10 cellular contexts compared by ENCODE assay signal in the genomic region with DNA sequence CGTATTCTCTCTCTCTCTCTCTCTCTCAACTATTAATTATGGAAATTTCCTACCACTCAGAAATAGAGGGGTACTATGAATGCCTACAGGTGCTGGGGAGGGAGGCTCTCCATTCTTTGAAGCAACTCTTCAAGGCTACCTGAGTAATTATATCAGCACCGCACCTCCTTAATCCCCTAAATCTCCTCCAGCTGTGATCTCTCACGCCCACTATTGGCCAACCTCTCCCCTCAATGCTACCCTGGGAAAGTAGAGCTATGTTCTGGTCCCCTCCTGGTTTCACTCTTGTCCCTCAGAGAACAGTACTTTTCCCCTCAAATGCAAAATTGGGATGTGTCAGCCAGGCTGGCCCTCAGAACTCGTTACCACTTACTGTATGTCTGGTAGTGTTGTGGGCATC. TPM values are rescaled to one million over a fixed set of nuclear protein-coding genes. Genes with fewer than 3 reads are reported as not detected.
DNase-seq lines count a peak whose midpoint lies in the region; ATAC-seq lines count a peak whose summit lies in the region.
"Had no signal": no experiment of that assay in that cellular context is flagged by ENCODE, and none has a peak within 500 bp of the region (broad histone marks: within the 10 kb centered on the region; RNA-seq: fewer than 3 reads in every experiment).

No MANE protein-coding gene starts in this region.

- H3K36me3 ChIP-seq in HUES6 (ENCODE audit: control insufficient read depth, insufficient read depth, low read length) = no peaks in the 10 kb centered on the region; the same call in 1 of the 2 replicates
- H3K36me3 ChIP-seq: esophagus squamous epithelium had no signal

- H3K27ac ChIP-seq in HUES6 (ENCODE audit: low read depth, low read length) = no peak overlapping the region

- peak overlapping the region; percentile 90; the same call in 1 of the 2 replicates for H3K4me3 ChIP-seq in HUES6 (ENCODE audit: low read depth, low read length)

- H3K9me3 ChIP-seq in HUES6 (ENCODE audit: control insufficient read depth, insufficient read depth, low read depth, low read length) = no peaks in the 10 kb centered on the region
- H3K9me3 ChIP-seq: esophagus squamous epithelium had no signal

- H3K9me3 Mint-ChIP-seq in T-helper 1 cell treated with Interleukin-12 subunit alpha and Interleukin-12 subunit beta and Interleukin-4 antibody, amounts not matched to agents 30 μg/mL and 1 μg/mL, for 36 hours = no peaks in the 10 kb centered on the region
- H3K9me3 Mint-ChIP-seq in central memory CD8-positive, alpha-beta T cell = no peaks in the 10 kb centered on the region
- no peaks in the 10 kb centered on the region for H3K9me3 Mint-ChIP-seq in naive thymus-derived CD8-positive, alpha-beta T cell

- H3K4me3 Mint-ChIP-seq in T-helper 1 cell treated with Interleukin-12 subunit alpha and Interleukin-12 subunit beta and Interleukin-4 antibody, amounts not matched to agents 30 μg/mL and 1 μg/mL, for 36 hours = peak overlapping the region; percentile 70
- H3K4me3 Mint-ChIP-seq in central memory CD8-positive, alpha-beta T cell = peak overlapping the region; percentile 76
- peak overlapping the region; percentile 73 to 90 (median 82) for H3K4me3 Mint-ChIP-seq in naive thymus-derived CD8-positive, alpha-beta T cell

- H3K9ac ChIP-seq in HUES6 (ENCODE audit: low read length) = no peak overlapping the region

- H3K36me3 Mint-ChIP-seq in T-helper 1 cell treated with Interleukin-12 subunit alpha and Interleukin-12 subunit beta and Interleukin-4 antibody, amounts not matched to agents 30 μg/mL and 1 μg/mL, for 36 hours (ENCODE audit: low read depth) = no peaks in the 10 kb centered on the region
- no peaks in the 10 kb centered on the region for H3K36me3 Mint-ChIP-seq in central memory CD8-positive, alpha-beta T cell (ENCODE audit: insufficient read depth)
- no peaks in the 10 kb centered on the region for H3K36me3 Mint-ChIP-seq in naive thymus-derived CD8-positive, alpha-beta T cell

- H3K4me1 ChIP-seq in HUES6 (ENCODE audit: control insufficient read depth, insufficient read depth, low read length) = peaks cover 18% of the 10 kb centered on the region

- POLR2A ChIA-PET in naive thymus-derived CD8-positive, alpha-beta T cell (lab: Charles Lee) = interaction anchor here (1.0 kb wide), 1 partner anchor 59 kb away, joined by 4 read pairs; a partner anchor contains a TSS

- H3K27me3 Mint-ChIP-seq in T-helper 1 cell treated with Interleukin-12 subunit alpha and Interleukin-12 subunit beta and Interleukin-4 antibody, amounts not matched to agents 30 μg/mL and 1 μg/mL, for 36 hours (ENCODE audit: low read depth) = peaks cover 41% of the 10 kb centered on the region
- H3K27me3 Mint-ChIP-seq in central memory CD8-positive, alpha-beta T cell = peaks cover 31% of the 10 kb centered on the region
- H3K27me3 Mint-ChIP-seq in naive thymus-derived CD8-positive, alpha-beta T cell = peaks cover 19 to 41% (median 29%) of the 10 kb centered on the region in 5 donors

- no peak for DNase-seq in T-helper 1 cell
- no peak for DNase-seq in central memory CD8-positive, alpha-beta T cell (ENCODE audit: low spot score in 2 of 2)
- no peak for DNase-seq in naive thymus-derived CD8-positive, alpha-beta T cell
- no peak for DNase-seq in globus pallidus (ENCODE audit: low spot score)
- no peak for DNase-seq in NCI-H2196 treated with DMSO at 0.1 percent for 48 hours (lab: John Stamatoyannopoulos, UW; ENCODE audit: unreplicated experiment)
- DNase-seq in DMS153 treated with DMSO at 0.1 percent for 48 hours (lab: John Stamatoyannopoulos, UW; ENCODE audit: unreplicated experiment) = no peak
- DNase-seq: esophagus squamous epithelium, NCI-H1436 had no signal

- H3K27ac Mint-ChIP-seq in T-helper 1 cell treated with Interleukin-12 subunit alpha and Interleukin-12 subunit beta and Interleukin-4 antibody, amounts not matched to agents 30 μg/mL and 1 μg/mL, for 36 hours = no peak overlapping the region
- no peak overlapping the region for H3K27ac Mint-ChIP-seq in central memory CD8-positive, alpha-beta T cell (ENCODE audit: low read depth)
- no peak overlapping the region for H3K27ac Mint-ChIP-seq in naive thymus-derived CD8-positive, alpha-beta T cell

- ATAC-seq in central memory CD8-positive, alpha-beta T cell (replicated peaks; ENCODE audit: extremely low read depth, poor library complexity, severe bottlenecking) = no peak
- no peak for ATAC-seq in naive thymus-derived CD8-positive, alpha-beta T cell

- peaks cover 8% of the 10 kb centered on the region for H3K4me1 Mint-ChIP-seq in T-helper 1 cell treated with Interleukin-12 subunit alpha and Interleukin-12 subunit beta and Interleukin-4 antibody, amounts not matched to agents 30 μg/mL and 1 μg/mL, for 36 hours (ENCODE audit: low read depth)
- peaks cover 7% of the 10 kb centered on the region for H3K4me1 Mint-ChIP-seq in central memory CD8-positive, alpha-beta T cell
- peaks cover 4 to 14% (median 12%) of the 10 kb centered on the region in 4 donors for H3K4me1 Mint-ChIP-seq in naive thymus-derived CD8-positive, alpha-beta T cell

- H3K27me3 ChIP-seq in HUES6 (ENCODE audit: control insufficient read depth, insufficient read depth, low read length) = peaks cover 59% of the 10 kb centered on the region

RNA-seq across cellular contexts. Expression of a gene that starts 1.6 kb away (rescaled TPM):
- under 1 TPM; 0.08 to 0.16 TPM for total RNA-seq in naive thymus-derived CD8-positive, alpha-beta T cell
- polyA plus RNA-seq in naive thymus-derived CD8-positive, alpha-beta T cell = not detected

RNA-seq across cellular contexts. Expression of a gene that starts 59.2 kb away (rescaled TPM):
- 100 to 1,000 TPM; 165 to 172 TPM for total RNA-seq in naive thymus-derived CD8-positive, alpha-beta T cell
- polyA plus RNA-seq in naive thymus-derived CD8-positive, alpha-beta T cell = 10 to 100 TPM; 65.4 to 84.0 (median 68.2) TPM

RNA-seq across cellular contexts. Expression of a gene that starts 59.8 kb away (rescaled TPM):
- 10 to 100 TPM; 22.4 to 22.9 TPM for total RNA-seq in naive thymus-derived CD8-positive, alpha-beta T cell
- 10 to 100 TPM; 22.2 to 25.3 (median 23.0) TPM for polyA plus RNA-seq in naive thymus-derived CD8-positive, alpha-beta T cell
